In the genomic region with DNA sequence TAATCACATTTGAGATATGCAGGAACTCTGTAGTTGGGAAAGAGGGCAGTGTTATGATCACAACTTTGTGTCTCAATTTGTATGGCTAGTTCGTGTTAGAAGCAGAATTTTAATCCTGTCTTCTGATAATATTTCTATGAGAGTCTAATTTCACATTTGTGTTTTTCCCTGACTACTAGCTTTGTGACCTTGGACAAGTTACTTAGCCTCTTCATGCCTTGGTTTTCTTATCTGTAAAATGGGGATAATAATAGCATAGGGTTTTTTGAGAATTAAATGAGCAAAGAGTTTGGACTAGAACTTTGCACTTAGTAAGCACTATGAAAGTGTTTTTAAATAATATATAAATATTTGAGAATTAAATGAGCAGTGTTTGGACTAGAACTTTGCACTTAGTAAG, we compare ENCODE assay signal across 40 cellular contexts.
"Had no signal": no experiment of that assay in that cellular context is flagged by ENCODE, and none has a peak within 500 bp of the region (broad histone marks: within the 10 kb centered on the region; RNA-seq: fewer than 3 reads in every experiment).

No MANE protein-coding gene starts in this region.

- H3K4me1 ChIP-seq: adrenal gland, ascending aorta, body of pancreas, breast epithelium had no signal

- H3K27ac ChIP-seq: adrenal gland, ascending aorta, body of pancreas, brain microvascular endothelial cell, breast epithelium, cardiac muscle cell had no signal

- H3K27ac Mint-ChIP-seq: activated naive CD4-positive, alpha-beta T cell treated with anti-CD3 and anti-CD28 coated beads for 36 hours; activated naive CD4-positive, alpha-beta T cell treated with anti-CD3 and anti-CD28 coated beads, Interleukin-2, amount 10 ng/mL, durations not matched to agents 7 days and 5 days; activated naive CD4-positive, alpha-beta T cell treated with anti-CD3 and anti-CD28 coated beads, Interleukin-2, amount 50 U/mL, for 24 hours; activated naive CD4-positive, alpha-beta T cell treated with anti-CD3 and anti-CD28 coated beads, Interleukin-2, amount 50 U/mL, for 72 hours; activated naive CD8-positive, alpha-beta T cell; activated naive CD8-positive, alpha-beta T cell treated with anti-CD3 and anti-CD28 coated beads for 36 hours; activated naive CD8-positive, alpha-beta T cell treated with anti-CD3 and anti-CD28 coated beads, Interleukin-2, amount 10 ng/mL, durations not matched to agents 7 days and 5 days; activated naive CD8-positive, alpha-beta T cell treated with anti-CD3 and anti-CD28 coated beads, Interleukin-2, amount 50 U/mL, for 24 hours; activated T-cell treated with anti-CD3 and anti-CD28 coated beads, Interleukin-2, amount 50 U/mL, for 24 hours; activated T-cell treated with anti-CD3 and anti-CD28 coated beads, Interleukin-2, amount 50 U/mL, for 72 hours; activated T-helper 1 cell treated with anti-CD3 and anti-CD28 coated beads, Interleukin-12 subunit alpha, Interleukin-12 subunit beta, Interleukin-2, Interleukin-4 antibody, amounts not matched to agents 30 ng/mL and 10 ng/mL and 1 ng/mL, durations not matched to agents 14 hours and 24 hours and 36 hours; activated T-helper 17 cell treated with anti-CD3 and anti-CD28 coated beads, Interleukin-2, amount 50 U/mL, for 72 hours; activated T-helper 2 cell treated with anti-CD3 and anti-CD28 coated beads, Interferon-gamma antibody, Interleukin-2, Interleukin-4, amounts not matched to agents 10 μg/mL and 5 μg/mL and 100 μg/mL, durations not matched to agents 14 hours and 24 hours and 36 hours; brain had no signal

- H3K36me3 ChIP-seq: adrenal gland, ascending aorta, brain microvascular endothelial cell, breast epithelium, cardiac muscle cell had no signal

- H3K4me3 ChIP-seq: adrenal gland, ascending aorta, body of pancreas, breast epithelium, cardiac muscle cell had no signal

- FAIRE-seq: astrocyte, bronchial epithelial cell had no signal

- H3K4me3 Mint-ChIP-seq: activated naive CD4-positive, alpha-beta T cell treated with anti-CD3 and anti-CD28 coated beads for 36 hours; activated naive CD4-positive, alpha-beta T cell treated with anti-CD3 and anti-CD28 coated beads, Interleukin-2, amount 10 ng/mL, durations not matched to agents 7 days and 5 days; activated naive CD4-positive, alpha-beta T cell treated with anti-CD3 and anti-CD28 coated beads, Interleukin-2, amount 50 U/mL, for 24 hours; activated naive CD8-positive, alpha-beta T cell; activated naive CD8-positive, alpha-beta T cell treated with anti-CD3 and anti-CD28 coated beads for 36 hours; activated naive CD8-positive, alpha-beta T cell treated with anti-CD3 and anti-CD28 coated beads, Interleukin-2, amount 10 ng/mL, durations not matched to agents 7 days and 5 days; activated naive CD8-positive, alpha-beta T cell treated with anti-CD3 and anti-CD28 coated beads, Interleukin-2, amount 50 U/mL, for 24 hours; activated T-cell treated with anti-CD3 and anti-CD28 coated beads, Interleukin-2, amount 50 U/mL, for 24 hours; activated T-cell treated with anti-CD3 and anti-CD28 coated beads, Interleukin-2, amount 50 U/mL, for 4 hours; activated T-cell treated with anti-CD3 and anti-CD28 coated beads, Interleukin-2, amount 50 U/mL, for 72 hours; activated T-helper 1 cell treated with anti-CD3 and anti-CD28 coated beads, Interleukin-12 subunit alpha, Interleukin-12 subunit beta, Interleukin-2, Interleukin-4 antibody, amounts not matched to agents 30 ng/mL and 10 ng/mL and 1 ng/mL, durations not matched to agents 14 hours and 24 hours and 36 hours; activated T-helper 17 cell treated with anti-CD3 and anti-CD28 coated beads, Interleukin-2, amount 50 U/mL, for 72 hours; brain; central memory CD8-positive, alpha-beta T cell had no signal

- H3K4me1 Mint-ChIP-seq: activated naive CD4-positive, alpha-beta T cell treated with anti-CD3 and anti-CD28 coated beads, Interleukin-2, amount 10 ng/mL, durations not matched to agents 7 days and 5 days; activated naive CD4-positive, alpha-beta T cell treated with anti-CD3 and anti-CD28 coated beads, Interleukin-2, amount 50 U/mL, for 24 hours; activated naive CD8-positive, alpha-beta T cell treated with anti-CD3 and anti-CD28 coated beads for 36 hours; activated naive CD8-positive, alpha-beta T cell treated with anti-CD3 and anti-CD28 coated beads, Interleukin-2, amount 10 ng/mL, durations not matched to agents 7 days and 5 days; activated naive CD8-positive, alpha-beta T cell treated with anti-CD3 and anti-CD28 coated beads, Interleukin-2, amount 50 U/mL, for 24 hours; activated T-helper 17 cell treated with anti-CD3 and anti-CD28 coated beads, Interleukin-2, amount 50 U/mL, for 72 hours; central memory CD8-positive, alpha-beta T cell had no signal

- H3K9me3 Mint-ChIP-seq: activated naive CD4-positive, alpha-beta T cell treated with anti-CD3 and anti-CD28 coated beads for 36 hours; activated naive CD4-positive, alpha-beta T cell treated with anti-CD3 and anti-CD28 coated beads, Interleukin-2, amount 10 ng/mL, durations not matched to agents 7 days and 5 days; activated naive CD4-positive, alpha-beta T cell treated with anti-CD3 and anti-CD28 coated beads, Interleukin-2, amount 50 U/mL, for 24 hours; activated naive CD4-positive, alpha-beta T cell treated with anti-CD3 and anti-CD28 coated beads, Interleukin-2, amount 50 U/mL, for 72 hours; activated naive CD8-positive, alpha-beta T cell treated with anti-CD3 and anti-CD28 coated beads for 36 hours; activated naive CD8-positive, alpha-beta T cell treated with anti-CD3 and anti-CD28 coated beads, Interleukin-2, amount 10 ng/mL, durations not matched to agents 7 days and 5 days; activated naive CD8-positive, alpha-beta T cell treated with anti-CD3 and anti-CD28 coated beads, Interleukin-2, amount 50 U/mL, for 24 hours; activated T-cell treated with anti-CD3 and anti-CD28 coated beads, Interleukin-2, amount 50 U/mL, for 24 hours; activated T-cell treated with anti-CD3 and anti-CD28 coated beads, Interleukin-2, amount 50 U/mL, for 4 hours; activated T-cell treated with anti-CD3 and anti-CD28 coated beads, Interleukin-2, amount 50 U/mL, for 72 hours; activated T-helper 1 cell treated with anti-CD3 and anti-CD28 coated beads, Interleukin-12 subunit alpha, Interleukin-12 subunit beta, Interleukin-2, Interleukin-4 antibody, amounts not matched to agents 30 ng/mL and 10 ng/mL and 1 ng/mL, durations not matched to agents 14 hours and 24 hours and 36 hours; activated T-helper 17 cell treated with anti-CD3 and anti-CD28 coated beads, Interleukin-2, amount 50 U/mL, for 72 hours; activated T-helper 2 cell treated with anti-CD3 and anti-CD28 coated beads, Interferon-gamma antibody, Interleukin-2, Interleukin-4, amounts not matched to agents 10 μg/mL and 5 μg/mL and 100 μg/mL, durations not matched to agents 14 hours and 24 hours and 36 hours; brain; central memory CD8-positive, alpha-beta T cell had no signal

- H3K9me3 ChIP-seq: adrenal gland, ascending aorta, body of pancreas, breast epithelium had no signal

- DNase-seq: activated effector memory CD4-positive, alpha-beta T cell treated with anti-CD3 and anti-CD28 coated beads, Interleukin-2, amount 50 U/mL, for 16 hours; activated effector memory CD4-positive, alpha-beta T cell treated with Interleukin-2 at 50 U/mL for 16 hours; activated gamma-delta T cell; activated gamma-delta T cell treated with Interleukin-2 at 50 U/mL for 16 hours; activated naive CD4-positive, alpha-beta T cell; activated naive CD4-positive, alpha-beta T cell treated with anti-CD3 and anti-CD28 coated beads for 36 hours; activated naive CD4-positive, alpha-beta T cell treated with anti-CD3 and anti-CD28 coated beads, Interleukin-2, amount 10 ng/mL, durations not matched to agents 7 days and 5 days; activated naive CD4-positive, alpha-beta T cell treated with anti-CD3 and anti-CD28 coated beads, Interleukin-2, amount 50 U/mL, for 16 hours; activated naive CD4-positive, alpha-beta T cell treated with Interleukin-2 at 50 U/mL for 16 hours; activated naive CD8-positive, alpha-beta T cell treated with anti-CD3 and anti-CD28 coated beads for 36 hours; activated naive CD8-positive, alpha-beta T cell treated with anti-CD3 and anti-CD28 coated beads, Interleukin-2, amount 10 ng/mL, durations not matched to agents 7 days and 5 days; activated naive CD8-positive, alpha-beta T cell treated with anti-CD3 and anti-CD28 coated beads, Interleukin-2, amount 50 U/mL, for 24 hours; activated T-cell treated with anti-CD3 and anti-CD28 coated beads, Interleukin-2, amount 50 U/mL, for 1 hour; activated T-cell treated with anti-CD3 and anti-CD28 coated beads, Interleukin-2, amount 50 U/mL, for 24 hours; activated T-cell treated with anti-CD3 and anti-CD28 coated beads, Interleukin-2, amount 50 U/mL, for 4 hours; activated T-cell treated with anti-CD3 and anti-CD28 coated beads, Interleukin-2, amount 50 U/mL, for 48 hours; activated T-cell treated with anti-CD3 and anti-CD28 coated beads, Interleukin-2, amount 50 U/mL, for 72 hours; adrenal gland; amniotic stem cell; amygdala; anterior cingulate cortex; aorta; body of pancreas; brain microvascular endothelial cell; caudate nucleus; central memory CD4-positive, alpha-beta T cell; cerebellar nuclear complex had no signal

- H3K36me3 Mint-ChIP-seq: activated naive CD4-positive, alpha-beta T cell treated with anti-CD3 and anti-CD28 coated beads, Interleukin-2, amount 10 ng/mL, durations not matched to agents 7 days and 5 days; activated naive CD4-positive, alpha-beta T cell treated with anti-CD3 and anti-CD28 coated beads, Interleukin-2, amount 50 U/mL, for 24 hours; activated naive CD4-positive, alpha-beta T cell treated with anti-CD3 and anti-CD28 coated beads, Interleukin-2, amount 50 U/mL, for 72 hours; activated naive CD8-positive, alpha-beta T cell; activated naive CD8-positive, alpha-beta T cell treated with anti-CD3 and anti-CD28 coated beads, Interleukin-2, amount 10 ng/mL, durations not matched to agents 7 days and 5 days; brain had no signal

- H3K27me3 ChIP-seq: adrenal gland, ascending aorta, body of pancreas, brain microvascular endothelial cell, breast epithelium, cardiac muscle cell had no signal

- H3K27me3 Mint-ChIP-seq: activated naive CD8-positive, alpha-beta T cell treated with anti-CD3 and anti-CD28 coated beads, Interleukin-2, amount 50 U/mL, for 24 hours; activated T-helper 17 cell treated with anti-CD3 and anti-CD28 coated beads, Interleukin-2, amount 50 U/mL, for 72 hours had no signal

- ATAC-seq: activated naive CD4-positive, alpha-beta T cell treated with anti-CD3 and anti-CD28 coated beads, Interleukin-2, amount 50 U/mL, for 72 hours; activated naive CD8-positive, alpha-beta T cell treated with anti-CD3 and anti-CD28 coated beads, Interleukin-2, amount 50 U/mL, for 24 hours; activated T-cell treated with anti-CD3 and anti-CD28 coated beads, Interleukin-2, amount 50 U/mL, for 4 hours; activated T-cell treated with anti-CD3 and anti-CD28 coated beads, Interleukin-2, amount 50 U/mL, for 72 hours; activated T-helper 17 cell treated with anti-CD3 and anti-CD28 coated beads, Interleukin-2, amount 50 U/mL, for 72 hours; body of pancreas had no signal
